ENCODE assay signal across 21 cellular contexts in the genomic region with DNA sequence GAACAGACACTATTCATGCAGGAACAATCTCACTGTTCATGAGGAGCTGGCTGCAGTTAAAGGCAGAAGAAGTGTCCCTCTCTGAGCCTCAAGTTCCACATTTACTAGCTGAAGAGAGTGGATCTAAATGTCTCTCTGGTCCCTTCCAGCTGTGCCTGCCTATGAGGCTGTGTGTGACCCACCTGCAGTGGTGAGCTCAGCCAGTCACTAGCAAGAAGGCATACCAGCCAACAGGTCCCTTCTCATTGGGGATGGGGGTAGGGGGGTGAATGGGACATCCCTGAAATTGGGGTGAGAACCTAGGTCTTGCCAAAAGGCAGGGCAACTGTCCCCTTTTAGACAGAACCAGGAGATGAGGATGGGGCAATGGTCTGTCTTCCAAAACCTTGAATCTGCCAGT. TPM values are rescaled to one million over a fixed set of nuclear protein-coding genes. Genes with fewer than 3 reads are reported as not detected.
DNase-seq lines count a peak whose midpoint lies in the region; ATAC-seq and TF ChIP-seq lines count a peak whose summit lies in the region.
"Had no signal": no experiment of that assay in that cellular context is flagged by ENCODE, and none has a peak within 500 bp of the region (broad histone marks: within the 10 kb centered on the region; RNA-seq: fewer than 3 reads in every experiment).

No MANE protein-coding gene starts in this region.

- no peaks in the 10 kb centered on the region for H3K79me1 ChIP-seq in H9 (ENCODE audit: insufficient read depth, low read depth, low read length, poor library complexity, severe bottlenecking)

- H3K4me3 ChIP-seq in GM23338 (peak overlapping the region; percentile 41; the same call in 1 of the 2 replicates), neural progenitor cell (no peak overlapping the region)
- H3K4me3 ChIP-seq: GM23248, K562 had no signal

- H2BK5ac ChIP-seq in H9 (ENCODE audit: insufficient read length, low read length), result no peak overlapping the region

- H3K14ac ChIP-seq in H9 (ENCODE audit: insufficient read depth, low read length), result no peak overlapping the region

- no peak overlapping the region for H2BK20ac ChIP-seq in H9 (ENCODE audit: low read depth, low read length, poor library complexity, severe bottlenecking)

- no peaks in the 10 kb centered on the region for H3K36me3 Mint-ChIP-seq in GM23338 (ENCODE audit: low read depth)
- no peaks in the 10 kb centered on the region for H3K36me3 Mint-ChIP-seq in H9 (ENCODE audit: insufficient read depth in 1 of 3, low read depth in 3 of 3)
- no peaks in the 10 kb centered on the region for H3K36me3 Mint-ChIP-seq in neural progenitor cell
- H3K36me3 Mint-ChIP-seq in stimulated activated naive B cell treated with anti-CD40 and anti-IgM and Interleukin-4, amounts not matched to agents 10 μg/mL and 1 μg/mL and 100 μg/mL, for 72 hours, result no peaks in the 10 kb centered on the region

- no peak overlapping the region for H4K5ac ChIP-seq in H9 (ENCODE audit: insufficient read length, low read depth, low read length)

- no peak overlapping the region for H3K23ac ChIP-seq in H9 (ENCODE audit: insufficient read length, low read depth, low read length)

- no peak overlapping the region for H4K8ac ChIP-seq in H9 (replicated peaks; ENCODE audit: insufficient read length, low read depth, low read length)

- H3K9ac ChIP-seq in H9 (ENCODE audit: extremely low read depth, insufficient read length, low read length), result no peak overlapping the region
- H3K9ac ChIP-seq in neural progenitor cell, result no peak overlapping the region
- H3K9ac ChIP-seq: GM23248 had no signal

- no peak for TF ChIP-seq CTCF in GM23338 (conservative IDR thresholded peaks at IDR 0.05; ENCODE audit: low read depth in 2 of 2)
- no peak for TF ChIP-seq CTCF in H9 (conservative IDR thresholded peaks at IDR 0.05)
- TF ChIP-seq CTCF in neural progenitor cell (IDR thresholded peaks at IDR 0.05), result no peak

- H3K56ac ChIP-seq in H9 (ENCODE audit: insufficient read length, low read depth, low read length), result peak overlapping the region; percentile 68

- H3K79me2 ChIP-seq in GM23338 (replicated peaks; ENCODE audit: insufficient read depth) (no peaks in the 10 kb centered on the region), H9 (ENCODE audit: insufficient read depth, low read length) (no peaks in the 10 kb centered on the region), neural progenitor cell (ENCODE audit: low read depth) (no peaks in the 10 kb centered on the region)

- peak overlapping the region; percentile 66 for H2AFZ ChIP-seq in GM23338
- H2AFZ ChIP-seq in H9 (ENCODE audit: low read length), result no peak overlapping the region
- H2AFZ ChIP-seq in neural progenitor cell (replicated peaks), result no peak overlapping the region
- H2AFZ ChIP-seq: GM23248 had no signal

- H3K27me3 ChIP-seq in GM23338 (ENCODE audit: insufficient read depth) (0 out of 2 replicates have a peak, but pooled peaks cover 3% of the 10 kb centered on the region), H9 (ENCODE audit: insufficient read depth, low read length) (no peaks in the 10 kb centered on the region), neural progenitor cell (no peaks in the 10 kb centered on the region)

- no peaks in the 10 kb centered on the region for H3F3A ChIP-seq in GM23338 (replicated peaks; ENCODE audit: low read depth)
- H3F3A ChIP-seq in neural progenitor cell (ENCODE audit: low read depth), result no peaks in the 10 kb centered on the region

- H3K36me3 ChIP-seq in GM23338 (ENCODE audit: insufficient read depth) (no peaks in the 10 kb centered on the region), neural progenitor cell (no peaks in the 10 kb centered on the region)

- H3K4me1 Mint-ChIP-seq in GM23338 (peaks cover 7% of the 10 kb centered on the region; the same call in 2 of the 3 replicates), H9 (peaks cover 6 to 9% of the 10 kb centered on the region in 2 experiments), neural progenitor cell (peaks cover 7% of the 10 kb centered on the region)
- no peaks in the 10 kb centered on the region for H3K4me1 Mint-ChIP-seq in stimulated activated naive B cell treated with anti-CD40 and anti-IgM and Interleukin-4, amounts not matched to agents 10 μg/mL and 1 μg/mL and 100 μg/mL, for 72 hours

- H4K20me1 ChIP-seq in GM23338 (replicated peaks; ENCODE audit: insufficient read depth) (no peaks in the 10 kb centered on the region), H9 (ENCODE audit: control insufficient read depth, insufficient read depth, insufficient read length) (no peaks in the 10 kb centered on the region), neural progenitor cell (ENCODE audit: low read depth) (no peaks in the 10 kb centered on the region)

- H3K27ac ChIP-seq in GM23338 (ENCODE audit: low read depth) (no peak overlapping the region), H9 (ENCODE audit: insufficient read length, low read depth, low read length) (no peak overlapping the region), neural progenitor cell (no peak overlapping the region)
- H3K27ac ChIP-seq: C4-2B, GM23248 had no signal

- no peak overlapping the region for H2AK5ac ChIP-seq in H9 (ENCODE audit: insufficient read length, low read length)

- peaks cover 4% of the 10 kb centered on the region for H3K27me3 Mint-ChIP-seq in GM23338 (ENCODE audit: insufficient read depth, low read depth, poor library complexity)
- peaks cover 5% of the 10 kb centered on the region; the same call in 1 of the 2 replicates for H3K27me3 Mint-ChIP-seq in H9 (ENCODE audit: low read depth)
- peaks cover 2% of the 10 kb centered on the region for H3K27me3 Mint-ChIP-seq in neural progenitor cell (ENCODE audit: insufficient read depth, low read depth)
- peaks cover 42 to 48% of the 10 kb centered on the region in 2 donors for H3K27me3 Mint-ChIP-seq in stimulated activated naive B cell treated with anti-CD40 and anti-IgM and Interleukin-4, amounts not matched to agents 10 μg/mL and 1 μg/mL and 100 μg/mL, for 72 hours

- no peak overlapping the region for H4K91ac ChIP-seq in H9 (ENCODE audit: insufficient read length, low read depth, low read length)

- no peak overlapping the region for H2BK12ac ChIP-seq in H9 (ENCODE audit: insufficient read length, low read depth, low read length)

- H3K4me3 Mint-ChIP-seq in GM23338 (no peak overlapping the region), H9 (no peak overlapping the region), neural progenitor cell (no peak overlapping the region)
- H3K4me3 Mint-ChIP-seq in stimulated activated naive B cell treated with anti-CD40 and anti-IgM and Interleukin-4, amounts not matched to agents 10 μg/mL and 1 μg/mL and 100 μg/mL, for 72 hours, result no peak overlapping the region
- H3K4me3 Mint-ChIP-seq: CD4-positive, alpha-beta T cell; HFFc6 had no signal

- DNase-seq in GM23338 (ENCODE audit: low spot score) (no peak), H9 (no peak), left lobe of liver (ENCODE audit: low spot score) (peak; percentile 10), neural progenitor cell (ENCODE audit: low spot score) (no peak), hepatic stellate cell (ENCODE audit: low spot score) (no peak), cerebellar nuclear complex (lab: John Stamatoyannopoulos, UW) (no peak), COLO668 (lab: John Stamatoyannopoulos, UW; ENCODE audit: unreplicated experiment) (no peak)
- no peak for DNase-seq in stimulated activated naive B cell treated with anti-CD40 and anti-IgM and Interleukin-4, amounts not matched to agents 10 μg/mL and 1 μg/mL and 100 μg/mL, for 72 hours
- DNase-seq: AML-193; CD4-positive, alpha-beta T cell; DMS153; DMS79; GDM1; GM23248; HFFc6 had no signal

- ATAC-seq in GM23338 (no peak), left lobe of liver (no peak)
- no peak for ATAC-seq in stimulated activated naive B cell treated with anti-CD40 and anti-IgM and Interleukin-4, amounts not matched to agents 10 μg/mL and 1 μg/mL and 100 μg/mL, for 72 hours (replicated peaks)
- ATAC-seq: HCT116, K562 had no signal

- H3K23me2 ChIP-seq in H9 (ENCODE audit: insufficient read length, low read depth, low read length, poor library complexity, severe bottlenecking), result no peaks in the 10 kb centered on the region

- no peak overlapping the region for H2BK15ac ChIP-seq in H9 (ENCODE audit: low read depth, low read length)

- no peak overlapping the region for H3K4ac ChIP-seq in H9 (ENCODE audit: low read depth, low read length)

- H3K9me3 ChIP-seq in H9 (ENCODE audit: control insufficient read depth, low read depth, low read length) (no peaks in the 10 kb centered on the region), neural progenitor cell (ENCODE audit: low read depth) (no peaks in the 10 kb centered on the region)

- no peak overlapping the region for H2BK120ac ChIP-seq in H9 (ENCODE audit: low read depth, low read length, poor library complexity, severe bottlenecking)

- H3K4me2 ChIP-seq in GM23338, result peak overlapping the region; percentile 55
- H3K4me2 ChIP-seq in H9 (ENCODE audit: insufficient read depth, insufficient read length, low read length), result no peak overlapping the region
- H3K4me2 ChIP-seq in neural progenitor cell, result no peak overlapping the region

- H3K27ac Mint-ChIP-seq in GM23338, result no peak overlapping the region
- no peak overlapping the region; a peak in 1 of 7 replicates for H3K27ac Mint-ChIP-seq in H9
- peak overlapping the region; percentile 91 for H3K27ac Mint-ChIP-seq in neural progenitor cell
- H3K27ac Mint-ChIP-seq in stimulated activated naive B cell treated with anti-CD40 and anti-IgM and Interleukin-4, amounts not matched to agents 10 μg/mL and 1 μg/mL and 100 μg/mL, for 72 hours, result no peak overlapping the region
- H3K27ac Mint-ChIP-seq: CD4-positive, alpha-beta T cell; HFFc6 had no signal

- H3K9me2 ChIP-seq in GM23338 (ENCODE audit: insufficient read depth), result 0 out of 2 replicates have a peak, but pooled peaks cover 3% of the 10 kb centered on the region

- no peaks in the 10 kb centered on the region for H3K9me3 Mint-ChIP-seq in GM23338
- H3K9me3 Mint-ChIP-seq in H9, result no peaks in the 10 kb centered on the region; a peak in 1 of 5 replicates
- H3K9me3 Mint-ChIP-seq in neural progenitor cell, result peaks cover 2% of the 10 kb centered on the region
- no peaks in the 10 kb centered on the region for H3K9me3 Mint-ChIP-seq in stimulated activated naive B cell treated with anti-CD40 and anti-IgM and Interleukin-4, amounts not matched to agents 10 μg/mL and 1 μg/mL and 100 μg/mL, for 72 hours
- H3K9me3 Mint-ChIP-seq: CD4-positive, alpha-beta T cell; HFFc6 had no signal

- H3T11ph ChIP-seq in H9 (ENCODE audit: low read length), result no peak overlapping the region

- no peak overlapping the region for H3K18ac ChIP-seq in H9 (ENCODE audit: insufficient read length, low read depth, low read length)

- no peaks in the 10 kb centered on the region for H3K4me1 ChIP-seq in GM23338 (ENCODE audit: insufficient read depth)
- no peaks in the 10 kb centered on the region for H3K4me1 ChIP-seq in H9 (ENCODE audit: insufficient read depth, low read length)
- H3K4me1 ChIP-seq in neural progenitor cell, result peaks cover 7% of the 10 kb centered on the region

TF ChIP-seq in GM23338, 12 proteins besides CTCF, POLR2A, EP300 and RAD21 (continues in another document):
- TF ChIP-seq STAT1 (IDR thresholded peaks at IDR 0.05; ENCODE audit: unreplicated experiment), result no peak

RNA-seq across cellular contexts. Expression of a gene that starts 13.6 kb away (rescaled TPM):
- total RNA-seq in GM23338 (2014; rRNA removed; shearing (Covaris generic)), result 0.10 and 0.23 TPM in 2 replicates
- not detected in 2 replicates for polyA plus RNA-seq in GM23338 (2016; fragmentation: Nextera tagmentation; extraction: Ambion mirVana)
- 0.07 TPM in 1 of 2 replicates, not detected in the other for total RNA-seq in H9 (2021)
- total RNA-seq in left lobe of liver, result not detected
- total RNA-seq in neural progenitor cell (ENCODE audit: low replicate concordance), result 0.77 and 1.5 TPM in 2 replicates
- total RNA-seq: CD4-positive, alpha-beta T cell; Daoy; GM23248; HFFc6; HT-29; K562 had no signal
- polyA plus RNA-seq: BJ, GM23248, K562 had no signal
